In the genomic region with DNA sequence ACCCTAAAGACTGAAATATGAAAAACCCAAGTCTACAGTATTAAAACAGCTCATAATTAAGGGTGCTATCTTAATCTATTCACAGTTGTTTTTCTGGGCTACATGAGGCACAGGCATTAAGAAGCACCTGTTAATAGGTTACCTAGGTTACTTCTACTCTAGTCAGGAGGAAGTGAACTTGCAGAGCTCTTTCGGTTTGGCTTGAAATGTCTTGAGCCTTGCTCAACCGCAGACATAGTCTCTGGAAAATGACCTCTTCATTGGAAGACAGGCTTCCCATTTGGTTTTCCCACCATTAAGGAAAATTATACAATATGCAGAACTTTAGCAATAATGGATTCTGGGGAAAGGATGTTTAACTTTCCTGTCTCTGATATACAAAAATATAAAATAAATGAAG, we compare ENCODE assay signal across 23 cellular contexts.
DNase-seq lines count a peak whose midpoint lies in the region; ATAC-seq and TF ChIP-seq lines count a peak whose summit lies in the region.
"Had no signal": no experiment of that assay in that cellular context is flagged by ENCODE, and none has a peak within 500 bp of the region (broad histone marks: within the 10 kb centered on the region; RNA-seq: fewer than 3 reads in every experiment).

No MANE protein-coding gene starts in this region.

- peak; percentile 84 for ATAC-seq in HG02798 (IDR thresholded peaks at IDR 0.05; ENCODE audit: poor library complexity, unreplicated experiment)
- no peak for ATAC-seq in HG03159 (IDR thresholded peaks at IDR 0.05; ENCODE audit: unreplicated experiment)
- ATAC-seq: activated T-cell treated with anti-CD3 and anti-CD28 coated beads, Interleukin-2, amount 50 U/mL, for 72 hours; stimulated activated naive B cell treated with anti-CD40 and anti-IgM and Interleukin-4, amounts not matched to agents 10 μg/mL and 1 μg/mL and 100 μg/mL, for 72 hours had no signal

- H3K27me3 ChIP-seq in OCI-LY3 (ENCODE audit: low read depth, low read length) = no peaks in the 10 kb centered on the region
- H3K27me3 ChIP-seq in MG63 = no peaks in the 10 kb centered on the region
- H3K27me3 ChIP-seq: neural progenitor cell had no signal

- no peaks in the 10 kb centered on the region for H3K79me2 ChIP-seq in OCI-LY3 (ENCODE audit: low read length)
- H3K79me2 ChIP-seq in OCI-LY7 (ENCODE audit: insufficient read depth, low read depth, low read length) = no peaks in the 10 kb centered on the region

- TF ChIP-seq CTCF in OCI-LY3 (IDR thresholded peaks at IDR 0.05; ENCODE audit: low read depth, low read length) (no peak), OCI-LY7 (conservative IDR thresholded peaks at IDR 0.05; ENCODE audit: low read length) (no peak)

- intact Hi-C loops in OCI-LY7 (cut with micrococcal nuclease; ENCODE audit: unreplicated experiment) = no loop called here

- no peak overlapping the region for H3K27ac ChIP-seq in OCI-LY3 (ENCODE audit: low read length)
- H3K27ac ChIP-seq in OCI-LY7 (ENCODE audit: low read depth, low read length, poor library complexity, severe bottlenecking) = no peak overlapping the region
- H3K27ac ChIP-seq: neural progenitor cell, RWPE1 had no signal

- CTCF ChIA-PET in OCI-LY7 (lab: Charles Lee; ENCODE audit: unreplicated experiment) = no interaction called here

- H3K9me3 ChIP-seq in OCI-LY3 (ENCODE audit: insufficient read depth, low read length) (no peaks in the 10 kb centered on the region), MG63 (no peaks in the 10 kb centered on the region), OCI-LY7 (ENCODE audit: low read length) (no peaks in the 10 kb centered on the region)

- H3K4me3 ChIP-seq in OCI-LY3 (ENCODE audit: low read length) = no peak overlapping the region
- no peak overlapping the region for H3K4me3 ChIP-seq in MG63
- no peak overlapping the region for H3K4me3 ChIP-seq in OCI-LY7 (ENCODE audit: low read depth, low read length, poor library complexity, severe bottlenecking)
- H3K4me3 ChIP-seq: neural progenitor cell had no signal

- BruUV-seq in OCI-LY7 (replicated peaks; lab: Mats Ljungman, UMichigan) = no TSS peak

- peaks cover 12% of the 10 kb centered on the region for H3K4me1 ChIP-seq in OCI-LY3 (ENCODE audit: low read length)
- no peaks in the 10 kb centered on the region for H3K4me1 ChIP-seq in OCI-LY7 (ENCODE audit: insufficient read depth, low read length, poor library complexity, severe bottlenecking)
- H3K4me1 ChIP-seq: neural progenitor cell had no signal

- POLR2A ChIA-PET in OCI-LY7 (lab: Charles Lee) = interaction anchor here (1.0 kb wide), 1 partner anchor 23 kb away, joined by 3 read pairs; no protein-coding TSS in a partner anchor

- no peaks in the 10 kb centered on the region for H3K9me2 ChIP-seq in OCI-LY7 (ENCODE audit: insufficient read depth, low read length)

- H2AFZ ChIP-seq in OCI-LY3 (ENCODE audit: low read depth, low read length) (no peak overlapping the region), OCI-LY7 (ENCODE audit: low read length) (no peak overlapping the region)
- H2AFZ ChIP-seq: neural progenitor cell had no signal

- H3K4me2 ChIP-seq in OCI-LY3 (ENCODE audit: low read length) (peak overlapping the region; percentile 40), OCI-LY7 (ENCODE audit: low read length) (no peak overlapping the region)
- H3K4me2 ChIP-seq: neural progenitor cell had no signal

- no peak overlapping the region for H3K9ac ChIP-seq in OCI-LY3 (ENCODE audit: low read length)
- H3K9ac ChIP-seq: neural progenitor cell had no signal

- DNase-seq in NCI-H748 (lab: John Stamatoyannopoulos, UW; ENCODE audit: unreplicated experiment) = peak; percentile 24
- no peak for DNase-seq in NCI-H748 treated with DMSO at 0.1 percent for 48 hours (lab: John Stamatoyannopoulos, UW)
- no peak for DNase-seq in HuH-7 (ENCODE audit: low spot score)
- DNase-seq in MG63 = no peak
- DNase-seq in OCI-LY7 (ENCODE audit: low spot score) = no peak
- DNase-seq: 8988T; activated CD4-positive, alpha-beta T cell treated with anti-CD3 and anti-CD28 coated beads, Interleukin-2, amount 50 U/mL, for 4 hours; activated naive CD4-positive, alpha-beta T cell treated with Interleukin-2 at 50 U/mL for 16 hours; activated T-cell treated with anti-CD3 and anti-CD28 coated beads, Interleukin-2, amount 50 U/mL, for 72 hours; Calu3; hypothalamus; immature natural killer cell; mesenchymal stem cell; NCI-H1092; NCI-H1694 treated with DMSO at 0.1 percent for 48 hours; NCI-H526; stimulated activated CD4-positive, alpha-beta T cell treated with anti-CD3 and anti-CD28 coated beads, Interleukin-15, amount 100 ng/mL, for 24 hours; stimulated activated naive B cell treated with anti-CD40 and anti-IgM and Interleukin-4, amounts not matched to agents 10 μg/mL and 1 μg/mL and 100 μg/mL, for 72 hours had no signal

- H4K20me1 ChIP-seq in OCI-LY3 (ENCODE audit: insufficient read depth, low read length) = no peaks in the 10 kb centered on the region
- H4K20me1 ChIP-seq in OCI-LY7 (ENCODE audit: insufficient read depth, low read length) = no peaks in the 10 kb centered on the region

- H3K36me3 ChIP-seq in OCI-LY3 (replicated peaks; ENCODE audit: low read depth, low read length) = no peaks in the 10 kb centered on the region
- H3K36me3 ChIP-seq in MG63 = no peaks in the 10 kb centered on the region
- no peaks in the 10 kb centered on the region for H3K36me3 ChIP-seq in OCI-LY7 (ENCODE audit: insufficient read depth, low read length)
- H3K36me3 ChIP-seq: neural progenitor cell had no signal
